15 cellular contexts compared by ENCODE assay signal in the genomic region with DNA sequence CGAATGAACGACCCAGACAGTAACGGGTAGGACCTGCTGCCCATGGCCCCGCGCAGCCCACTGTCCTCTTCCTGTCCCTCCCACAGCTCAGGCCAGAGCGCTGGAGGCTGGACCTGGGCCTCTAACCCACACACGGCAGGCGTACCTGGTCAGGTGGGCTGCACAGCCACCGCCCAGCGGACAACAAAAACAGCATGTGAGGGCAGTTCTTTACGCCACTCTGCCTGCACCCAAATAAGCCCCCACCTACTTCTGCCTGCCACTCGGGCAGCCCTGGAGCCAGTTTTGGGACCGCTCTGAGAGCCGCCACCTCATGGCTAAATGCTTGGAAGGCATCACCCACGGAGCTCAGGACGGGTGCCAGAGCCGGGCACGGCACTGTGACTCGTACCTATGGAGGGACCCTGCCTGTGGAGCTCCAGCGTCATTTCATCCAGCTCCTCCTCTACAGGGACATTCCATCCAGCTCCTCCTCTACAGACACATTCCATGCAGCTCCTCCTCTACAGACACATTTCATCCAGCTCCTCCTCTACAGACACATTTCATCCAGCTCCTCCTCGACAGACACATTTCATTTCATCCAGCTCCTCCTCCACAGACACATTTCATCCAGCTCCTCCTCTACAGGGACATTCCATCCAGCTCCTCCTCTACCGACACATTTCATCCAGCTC. TPM values are rescaled to one million over a fixed set of nuclear protein-coding genes. Genes with fewer than 3 reads are reported as not detected.
DNase-seq lines count a peak whose midpoint lies in the region; ATAC-seq and TF ChIP-seq lines count a peak whose summit lies in the region.
"Had no signal": no experiment of that assay in that cellular context is flagged by ENCODE, and none has a peak within 500 bp of the region (broad histone marks: within the 10 kb centered on the region; RNA-seq: fewer than 3 reads in every experiment).

No MANE protein-coding gene starts in this region.

- H3K9me3 Mint-ChIP-seq in activated naive CD8-positive, alpha-beta T cell (ENCODE audit: low read depth), result no peaks in the 10 kb centered on the region
- no peaks in the 10 kb centered on the region for H3K9me3 Mint-ChIP-seq in activated naive CD8-positive, alpha-beta T cell treated with anti-CD3 and anti-CD28 coated beads, Interleukin-2, amount 50 U/mL, for 24 hours

- peak overlapping the region in 1 of 4 donors; percentile 38 for H3K27ac ChIP-seq in Peyer's patch
- H3K27ac ChIP-seq in temporal lobe (ENCODE audit: low read depth, low read length), result peak overlapping the region; percentile 17
- no peak overlapping the region for H3K27ac ChIP-seq in colonic mucosa
- H3K27ac ChIP-seq: C4-2B, VCaP had no signal

- ATAC-seq in activated naive CD8-positive, alpha-beta T cell treated with anti-CD3 and anti-CD28 coated beads, Interleukin-2, amount 50 U/mL, for 24 hours, result no peak
- ATAC-seq in HG03139 (IDR thresholded peaks at IDR 0.05; ENCODE audit: unreplicated experiment), result no peak

- TF ChIP-seq POLR2A in Peyer's patch (IDR thresholded peaks at IDR 0.05), result no peak

- H3K4me3 ChIP-seq in Peyer's patch (no peak overlapping the region), fibroblast of villous mesenchyme (ENCODE audit: low read depth, low read length) (no peak overlapping the region), colonic mucosa (no peak overlapping the region)
- H3K4me3 ChIP-seq: adrenal gland had no signal

- H3K27ac Mint-ChIP-seq in activated naive CD8-positive, alpha-beta T cell, result peak overlapping the region; percentile 34
- no peak overlapping the region for H3K27ac Mint-ChIP-seq in activated naive CD8-positive, alpha-beta T cell treated with anti-CD3 and anti-CD28 coated beads, Interleukin-2, amount 50 U/mL, for 24 hours

- TF ChIP-seq CTCF in Peyer's patch (IDR thresholded peaks at IDR 0.05) (no peak), fibroblast of villous mesenchyme (IDR thresholded peaks at IDR 0.05; ENCODE audit: insufficient read depth, low read depth, low read length) (no peak), colonic mucosa (IDR thresholded peaks at IDR 0.05) (no peak)

- intact Hi-C loops in colonic mucosa (cut with DNase I), result no loop called here

- no peak overlapping the region for H3K4me3 Mint-ChIP-seq in activated naive CD8-positive, alpha-beta T cell
- H3K4me3 Mint-ChIP-seq in activated naive CD8-positive, alpha-beta T cell treated with anti-CD3 and anti-CD28 coated beads, Interleukin-2, amount 50 U/mL, for 24 hours, result no peak overlapping the region

- DNase-seq in activated naive CD8-positive, alpha-beta T cell treated with anti-CD3 and anti-CD28 coated beads, Interleukin-2, amount 50 U/mL, for 24 hours, result no peak
- DNase-seq in Peyer's patch (peak in 2 of 3 donors; percentile 32 to 44), fibroblast of villous mesenchyme (ENCODE audit: low read depth) (peak; percentile 42), colonic mucosa (no peak), retina (no peak)
- DNase-seq: erythroblast, NCI-H2081 treated with DMSO at 0.1 percent for 48 hours had no signal

- no peaks in the 10 kb centered on the region for H3K36me3 Mint-ChIP-seq in activated naive CD8-positive, alpha-beta T cell
- H3K36me3 Mint-ChIP-seq in activated naive CD8-positive, alpha-beta T cell treated with anti-CD3 and anti-CD28 coated beads, Interleukin-2, amount 50 U/mL, for 24 hours (ENCODE audit: low read depth), result peaks cover 19% of the 10 kb centered on the region

- peaks cover 7% of the 10 kb centered on the region for H3K4me1 Mint-ChIP-seq in activated naive CD8-positive, alpha-beta T cell (ENCODE audit: low read depth)
- H3K4me1 Mint-ChIP-seq in activated naive CD8-positive, alpha-beta T cell treated with anti-CD3 and anti-CD28 coated beads, Interleukin-2, amount 50 U/mL, for 24 hours, result no peaks in the 10 kb centered on the region

- H3K27me3 ChIP-seq in Peyer's patch (no peaks in the 10 kb centered on the region), colonic mucosa (no peaks in the 10 kb centered on the region)
- H3K27me3 ChIP-seq: adrenal gland had no signal

- H3K9me3 ChIP-seq in Peyer's patch (no peaks in the 10 kb centered on the region), colonic mucosa (no peaks in the 10 kb centered on the region)
- H3K9me3 ChIP-seq: adrenal gland had no signal

- no peaks in the 10 kb centered on the region for H3K27me3 Mint-ChIP-seq in activated naive CD8-positive, alpha-beta T cell
- H3K27me3 Mint-ChIP-seq in activated naive CD8-positive, alpha-beta T cell treated with anti-CD3 and anti-CD28 coated beads, Interleukin-2, amount 50 U/mL, for 24 hours, result no peaks in the 10 kb centered on the region

- peaks cover 0 to 12% (median 0%) of the 10 kb centered on the region in 4 donors for H3K4me1 ChIP-seq in Peyer's patch
- no peaks in the 10 kb centered on the region for H3K4me1 ChIP-seq in colonic mucosa
- H3K4me1 ChIP-seq: adrenal gland had no signal

- H3K36me3 ChIP-seq in Peyer's patch, result peaks cover 0 to 75% (median 0%) of the 10 kb centered on the region in 3 donors
- no peaks in the 10 kb centered on the region for H3K36me3 ChIP-seq in colonic mucosa

- no peak overlapping the region for H3K9ac ChIP-seq in colonic mucosa (ENCODE audit: low read depth in 2 of 2, low read length in 2 of 2)

RNA-seq across cellular contexts. Expression of a gene that starts 18.9 kb away (rescaled TPM):
- total RNA-seq in Peyer's patch (100 to 1,000 TPM; 115 to 209 (median 143) TPM), fibroblast of villous mesenchyme (180 and 252 TPM in 2 replicates), temporal lobe (79.2 TPM), colonic mucosa (100 to 1,000 TPM in 1 of 2 donors, 10 to 100 TPM in 1; 80.1 to 138 TPM)

RNA-seq across cellular contexts. Expression of a gene that starts 31.1 kb away (rescaled TPM):
- 1 to 10 TPM in 3 of 4 donors, under 1 TPM in 1; 0.70 to 6.6 (median 1.6) TPM for total RNA-seq in Peyer's patch
- not detected in 2 replicates for total RNA-seq in fibroblast of villous mesenchyme
- not detected for total RNA-seq in temporal lobe
- 10 to 100 TPM in 1 of 2 donors, under 1 TPM in 1; 0.72 to 13.7 TPM for total RNA-seq in colonic mucosa
- total RNA-seq: RPMI7951, urinary bladder had no signal

Comparison
In these comparisons a context has a peak if more than half of its experiments do, and no peak if none do; other contexts are left out.
1. DNase-seq: peak in Peyer's patch (2 of 3) and fibroblast of villous mesenchyme (single experiment); none in activated naive CD8-positive, alpha-beta T cell treated with anti-CD3 and anti-CD28 coated beads, Interleukin-2, amount 50 U/mL, for 24 hours (single experiment), colonic mucosa (single experiment) and retina (single experiment).